Comparison of ENCODE assay signal across 9 cellular contexts in genomic region chr1:156421939-156422601, GRCh38. TPM values are rescaled to one million over a fixed set of nuclear protein-coding genes. Genes with fewer than 3 reads are reported as not detected.
A peak's percentile ranks its signal among the peaks of the same experiment; 100 is the strongest.
DNase-seq lines count a peak whose midpoint lies in the region; ATAC-seq and TF ChIP-seq lines count a peak whose summit lies in the region.
"Had no signal": no experiment of that assay in that cellular context is flagged by ENCODE, and none has a peak within 500 bp of the region (broad histone marks: within the 10 kb centered on the region; RNA-seq: fewer than 3 reads in every experiment).

No MANE protein-coding gene starts in this region.

- no peak overlapping the region for H3K27ac ChIP-seq in right atrium auricular region
- H3K27ac ChIP-seq in ascending aorta, result no peak overlapping the region
- no peak overlapping the region for H3K27ac ChIP-seq in muscle layer of colon (ENCODE audit: low read depth, low read length)
- H3K27ac ChIP-seq in urinary bladder (ENCODE audit: low read depth), result no peak overlapping the region
- H3K27ac ChIP-seq: uterus had no signal

- no peak overlapping the region for H3K9ac ChIP-seq in muscle layer of colon (ENCODE audit: low read length)

- peak overlapping the region; percentile 12 to 45 for H3K4me3 ChIP-seq in right atrium auricular region
- H3K4me3 ChIP-seq in ascending aorta, result peak overlapping the region; percentile 51 to 61
- H3K4me3 ChIP-seq in muscle layer of colon (ENCODE audit: low read depth in 1 of 2, low read length in 2 of 2), result peak overlapping the region; percentile 14 to 22
- peak overlapping the region; percentile 14 for H3K4me3 ChIP-seq in urinary bladder (ENCODE audit: low read depth, low read length)

- H3K4me1 ChIP-seq in right atrium auricular region (peaks cover 0 to 25% of the 10 kb centered on the region in 2 donors), ascending aorta (peaks cover 15 to 16% of the 10 kb centered on the region in 2 donors), muscle layer of colon (ENCODE audit: insufficient read depth, low read length) (peaks cover 23% of the 10 kb centered on the region), urinary bladder (ENCODE audit: insufficient read depth) (no peaks in the 10 kb centered on the region)

- no peak for TF ChIP-seq CTCF in right atrium auricular region (IDR thresholded peaks at IDR 0.05)
- TF ChIP-seq CTCF in ascending aorta (IDR thresholded peaks at IDR 0.05), result no peak

- H3K9me3 ChIP-seq in right atrium auricular region (no peaks in the 10 kb centered on the region), ascending aorta (no peaks in the 10 kb centered on the region), muscle layer of colon (ENCODE audit: low read length) (no peaks in the 10 kb centered on the region)
- H3K9me3 ChIP-seq: uterus had no signal

- 17% methylated on average over 12 of the region's 12 CpGs for WGBS in urinary bladder

- ATAC-seq in left ventricle myocardium superior, result no peak
- no peak for ATAC-seq in GM19328 (IDR thresholded peaks at IDR 0.05; ENCODE audit: unreplicated experiment)
- ATAC-seq in GM18505 (IDR thresholded peaks at IDR 0.05; ENCODE audit: unreplicated experiment), result no peak

- intact Hi-C loops in left ventricle myocardium superior (cut with micrococcal nuclease), result no loop called here
- intact Hi-C loops in ascending aorta (cut with DNase I), result no loop called here

- DNase-seq in right atrium auricular region (ENCODE audit: low spot score) (no peak), left ventricle myocardium superior (no peak), ascending aorta (ENCODE audit: low spot score in 2 of 2) (no peak), NCI-H2196 treated with DMSO at 0.1 percent for 48 hours (lab: John Stamatoyannopoulos, UW; ENCODE audit: unreplicated experiment) (no peak)

- H3K27me3 ChIP-seq in right atrium auricular region (peaks cover 31 to 32% of the 10 kb centered on the region in 2 donors), ascending aorta (peaks cover 27% of the 10 kb centered on the region), muscle layer of colon (ENCODE audit: control insufficient read depth in 1 of 2, insufficient read depth in 2 of 2, low read length in 2 of 2) (peaks cover 56 to 69% of the 10 kb centered on the region in 2 donors)

- TF ChIP-seq POLR2A in GM18505 (IDR thresholded peaks at IDR 0.05; ENCODE audit: borderline replicate concordance, extremely low read depth, insufficient read depth, insufficient read length), result no peak

- H3K36me3 ChIP-seq in right atrium auricular region (no peaks in the 10 kb centered on the region), ascending aorta (no peaks in the 10 kb centered on the region), muscle layer of colon (ENCODE audit: insufficient read depth, low read length) (no peaks in the 10 kb centered on the region), urinary bladder (ENCODE audit: insufficient read depth) (no peaks in the 10 kb centered on the region)
- H3K36me3 ChIP-seq: uterus had no signal

RNA-seq across cellular contexts. Expression of gene RHBG, which starts 53.1 kb away (rescaled TPM):
- not detected for total RNA-seq in right atrium auricular region
- not detected for total RNA-seq in left ventricle myocardium superior
- not detected for total RNA-seq in ascending aorta
- not detected for total RNA-seq in urinary bladder
- 0.86 TPM for polyA plus RNA-seq in urinary bladder
